ENCODE assay signal across 18 cellular contexts in genomic region chr1:245382981-245383380, GRCh38.
"Had no signal": no experiment of that assay in that cellular context is flagged by ENCODE, and none has a peak within 500 bp of the region (broad histone marks: within the 10 kb centered on the region; RNA-seq: fewer than 3 reads in every experiment).

No MANE protein-coding gene starts in this region.

- H3K9ac ChIP-seq: SK-N-SH had no signal

- H3K4me2 ChIP-seq: SK-N-SH had no signal

- H3K27ac ChIP-seq: RWPE1 had no signal

- H3K9me3 ChIP-seq: SK-N-SH had no signal

- DNase-seq: KBM-7, MV-4-11, NCI-H1048, NCI-H1105, NCI-H1417, NCI-H1436 treated with DMSO at 0.1 percent for 48 hours, NCI-H1694, NCI-H187 treated with DMSO at 0.1 percent for 48 hours, NCI-H2029 treated with DMSO at 0.1 percent for 48 hours, NCI-H2171 treated with DMSO at 0.1 percent for 48 hours, NCI-H345, NCI-H446 treated with DMSO at 0.1 percent for 48 hours, NCI-H510A treated with DMSO at 0.1 percent for 48 hours, NCI-H526, NCI-H774, SHP77, SK-N-SH had no signal

- H3K9me2 ChIP-seq: SK-N-SH had no signal
